In the genomic region with DNA sequence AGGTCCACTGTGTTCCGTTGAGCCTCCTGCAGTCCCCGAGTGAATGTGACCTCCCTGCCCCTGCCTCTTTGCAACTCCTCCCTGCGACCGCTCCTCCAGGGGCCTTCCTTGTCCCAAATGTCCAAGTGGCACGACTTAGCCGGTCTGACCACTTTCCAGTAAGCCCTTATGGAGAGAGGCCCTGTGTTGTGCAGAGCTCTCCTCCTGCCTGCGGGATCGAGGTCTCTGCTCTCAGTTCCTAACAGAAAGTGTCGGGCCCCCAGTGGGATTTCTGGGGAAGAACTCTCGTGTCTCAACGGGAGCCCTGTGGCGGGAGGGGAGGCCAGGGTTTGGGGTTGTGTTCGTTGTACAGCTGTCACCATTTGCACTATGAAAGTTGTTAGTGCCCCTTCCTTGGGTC, we compare ENCODE assay signal across 10 cellular contexts.
DNase-seq lines count a peak whose midpoint lies in the region; ATAC-seq, FAIRE-seq and TF ChIP-seq lines count a peak whose summit lies in the region.
"Had no signal": no experiment of that assay in that cellular context is flagged by ENCODE, and none has a peak within 500 bp of the region (broad histone marks: within the 10 kb centered on the region; RNA-seq: fewer than 3 reads in every experiment).

No MANE protein-coding gene starts in this region.

- peak overlapping the region; percentile 69 for H3K27ac ChIP-seq in muscle layer of duodenum (ENCODE audit: low read length)
- H3K27ac ChIP-seq in urinary bladder (ENCODE audit: low read depth), result peak overlapping the region; percentile 92

- 23% methylated on average over 13 of the region's 13 CpGs for WGBS in urinary bladder

- H3K4me1 Mint-ChIP-seq in chondrocyte (ENCODE audit: low read depth), result peaks cover 71% of the 10 kb centered on the region

- H3K27me3 Mint-ChIP-seq in chondrocyte (ENCODE audit: low read depth), result no peaks in the 10 kb centered on the region

- H3K4me3 ChIP-seq in muscle layer of duodenum (ENCODE audit: low read depth in 1 of 2, low read length in 2 of 2) (peak overlapping the region; percentile 64 to 74), urinary bladder (ENCODE audit: low read depth, low read length) (peak overlapping the region; percentile 76)

- H3K4me1 ChIP-seq in muscle layer of duodenum (ENCODE audit: control insufficient read depth in 1 of 2, insufficient read depth in 2 of 2, low read length in 2 of 2) (peaks cover 30 to 78% of the 10 kb centered on the region in 2 donors), urinary bladder (ENCODE audit: insufficient read depth) (no peaks in the 10 kb centered on the region)

- peak overlapping the region; percentile 94 for H3K27ac Mint-ChIP-seq in chondrocyte (ENCODE audit: unreplicated experiment)

- no peaks in the 10 kb centered on the region for H3K36me3 ChIP-seq in muscle layer of duodenum (ENCODE audit: control insufficient read depth in 1 of 2, insufficient read depth in 2 of 2, low read length in 2 of 2)
- H3K36me3 ChIP-seq in urinary bladder (ENCODE audit: insufficient read depth), result no peaks in the 10 kb centered on the region

- peak overlapping the region; percentile 87 for H3K4me3 Mint-ChIP-seq in chondrocyte (ENCODE audit: unreplicated experiment)

- no peaks in the 10 kb centered on the region for H3K9me3 Mint-ChIP-seq in chondrocyte (ENCODE audit: low read depth)

- no peaks in the 10 kb centered on the region for H3K36me3 Mint-ChIP-seq in chondrocyte (ENCODE audit: low read depth)

- TF ChIP-seq CTCF in chondrocyte (IDR thresholded peaks at IDR 0.05), result no peak
- no peak for TF ChIP-seq CTCF in GM10266 (IDR thresholded peaks at IDR 0.05; ENCODE audit: control insufficient read depth, insufficient read depth, low read depth, missing control alignments)

- ATAC-seq in HG03196 (IDR thresholded peaks at IDR 0.05; ENCODE audit: unreplicated experiment), result no peak
- ATAC-seq: PC-3 had no signal

- no peak for FAIRE-seq in HTR-8/SVneo (lab: Jason Lieb, UNC)
- FAIRE-seq: G401.6 had no signal

- H3K9me3 ChIP-seq in muscle layer of duodenum (ENCODE audit: control insufficient read depth in 1 of 2, low read length in 2 of 2), result no peaks in the 10 kb centered on the region

- peak; percentile 42 for DNase-seq in stimulated activated CD4-positive, alpha-beta T cell treated with anti-CD3 and anti-CD28 coated beads, Interleukin-15, amount 100 ng/mL, for 24 hours
- DNase-seq in stimulated activated CD4-positive, alpha-beta T cell treated with anti-CD3 and anti-CD28 coated beads, Interleukin-4, amount 100 ng/mL, for 1 hour, result no peak
- DNase-seq in chondrocyte (ENCODE audit: low spot score) (no peak), HTR-8/SVneo (ENCODE audit: insufficient read length, low spot score) (no peak), GM10266 (ENCODE audit: extremely low spot score) (no peak)
- DNase-seq: PC-3 had no signal

- H3K27me3 ChIP-seq in muscle layer of duodenum (ENCODE audit: low read depth, low read length), result no peaks in the 10 kb centered on the region
